ENCODE assay signal across 8 cellular contexts in the genomic region with DNA sequence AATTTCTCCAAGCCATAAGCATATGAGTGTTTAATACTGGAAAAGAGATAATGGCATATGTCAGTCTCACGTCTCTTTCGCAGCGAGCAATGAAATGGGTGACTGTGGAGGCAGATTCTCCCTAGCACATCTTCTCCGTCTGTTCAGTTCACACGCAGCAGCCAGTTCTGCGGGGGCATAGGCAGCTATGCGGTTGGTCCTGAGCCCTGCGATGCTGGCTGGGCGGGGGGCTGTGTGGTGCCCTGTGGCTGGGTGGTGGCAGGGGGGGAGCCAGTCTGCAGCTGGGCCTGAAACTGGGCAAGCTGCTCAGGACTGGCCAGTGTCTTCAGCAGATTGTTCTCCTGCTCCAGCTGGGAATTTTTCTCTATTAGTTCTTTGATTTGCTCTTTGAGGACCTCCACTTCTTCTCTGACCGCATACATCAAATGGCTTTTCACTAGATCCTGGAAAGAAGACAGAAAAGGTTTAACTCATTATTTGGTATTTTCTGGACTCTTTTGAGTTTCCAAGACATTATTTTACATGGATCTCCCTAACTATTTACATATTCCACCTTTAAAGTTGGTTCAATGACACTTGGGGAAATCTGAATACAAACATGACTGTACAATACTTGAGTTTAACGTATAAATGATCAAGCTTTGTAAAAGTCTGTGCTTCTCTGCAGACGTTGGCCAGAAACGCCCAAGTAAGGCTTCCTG.
DNase-seq lines count a peak whose midpoint lies in the region; ATAC-seq and TF ChIP-seq lines count a peak whose summit lies in the region.

No MANE protein-coding gene starts in this region.

- no peak for TF ChIP-seq CTCF in type B pancreatic cell (conservative IDR thresholded peaks at IDR 0.05)
- no peak for TF ChIP-seq CTCF in GM10266 (IDR thresholded peaks at IDR 0.05; ENCODE audit: control insufficient read depth, insufficient read depth, low read depth, missing control alignments)

- H3K27ac Mint-ChIP-seq in activated T-cell treated with anti-CD3 and anti-CD28 coated beads, Interleukin-2, amount 50 U/mL, for 72 hours, result no peak overlapping the region
- peak overlapping the region; percentile 75 for H3K27ac Mint-ChIP-seq in central memory CD8-positive, alpha-beta T cell (ENCODE audit: low read depth)
- peak overlapping the region; percentile 99 for H3K27ac Mint-ChIP-seq in type B pancreatic cell

- peak overlapping the region; percentile 75 for H3K4me3 ChIP-seq in mesodermal cell (ENCODE audit: extremely low read depth, insufficient read depth, low read length, poor library complexity, severe bottlenecking)

- ATAC-seq in activated T-cell treated with anti-CD3 and anti-CD28 coated beads, Interleukin-2, amount 50 U/mL, for 72 hours (replicated peaks in 1 of 2), result no peak
- no peak for ATAC-seq in central memory CD8-positive, alpha-beta T cell (replicated peaks; ENCODE audit: extremely low read depth, poor library complexity, severe bottlenecking)
- ATAC-seq in HG03342 (IDR thresholded peaks at IDR 0.05; ENCODE audit: unreplicated experiment), result no peak

- peak overlapping the region; percentile 99 for H3K27ac ChIP-seq in mesodermal cell (ENCODE audit: low read depth, low read length, severe bottlenecking)

- H3K9me3 ChIP-seq in mesodermal cell (ENCODE audit: control insufficient read depth, low read length), result no peaks in the 10 kb centered on the region

- H3K4me1 ChIP-seq in mesodermal cell (ENCODE audit: control insufficient read depth, insufficient read depth, low read length, poor library complexity, severe bottlenecking), result peaks cover 8% of the 10 kb centered on the region

- peaks cover 24% of the 10 kb centered on the region for H3K36me3 ChIP-seq in mesodermal cell (ENCODE audit: control insufficient read depth, insufficient read depth, low read length)

- peaks cover 0 to 6% of the 10 kb centered on the region in 2 donors for H3K36me3 Mint-ChIP-seq in activated T-cell treated with anti-CD3 and anti-CD28 coated beads, Interleukin-2, amount 50 U/mL, for 72 hours (ENCODE audit: insufficient read depth in 2 of 2)
- peaks cover 6% of the 10 kb centered on the region for H3K36me3 Mint-ChIP-seq in central memory CD8-positive, alpha-beta T cell (ENCODE audit: insufficient read depth)
- H3K36me3 Mint-ChIP-seq in type B pancreatic cell, result peaks cover 24% of the 10 kb centered on the region

- H3K4me3 Mint-ChIP-seq in activated T-cell treated with anti-CD3 and anti-CD28 coated beads, Interleukin-2, amount 50 U/mL, for 72 hours, result peak overlapping the region; percentile 86 to 93
- H3K4me3 Mint-ChIP-seq in central memory CD8-positive, alpha-beta T cell, result peak overlapping the region; percentile 80
- H3K4me3 Mint-ChIP-seq in type B pancreatic cell, result peak overlapping the region; percentile 96

- WGBS in mesodermal cell (ENCODE audit: insufficient coverage in 2 of 2), 2 experiments, result 60 to 77% methylated on average over 9 of the region's 13 CpGs

- no peaks in the 10 kb centered on the region for H3K9me3 Mint-ChIP-seq in activated T-cell treated with anti-CD3 and anti-CD28 coated beads, Interleukin-2, amount 50 U/mL, for 72 hours
- H3K9me3 Mint-ChIP-seq in central memory CD8-positive, alpha-beta T cell, result no peaks in the 10 kb centered on the region
- H3K9me3 Mint-ChIP-seq in type B pancreatic cell, result no peaks in the 10 kb centered on the region

- H3K27me3 Mint-ChIP-seq in activated T-cell treated with anti-CD3 and anti-CD28 coated beads, Interleukin-2, amount 50 U/mL, for 72 hours (ENCODE audit: low read depth), result peaks cover 23% of the 10 kb centered on the region
- H3K27me3 Mint-ChIP-seq in central memory CD8-positive, alpha-beta T cell, result peaks cover 13% of the 10 kb centered on the region
- no peaks in the 10 kb centered on the region for H3K27me3 Mint-ChIP-seq in type B pancreatic cell

- H3K4me1 Mint-ChIP-seq in activated T-cell treated with anti-CD3 and anti-CD28 coated beads, Interleukin-2, amount 50 U/mL, for 72 hours (ENCODE audit: low read depth), result peaks cover 34% of the 10 kb centered on the region
- H3K4me1 Mint-ChIP-seq in central memory CD8-positive, alpha-beta T cell, result peaks cover 25% of the 10 kb centered on the region
- H3K4me1 Mint-ChIP-seq in type B pancreatic cell (ENCODE audit: unreplicated experiment), result peaks cover 45% of the 10 kb centered on the region

- no peak for DNase-seq in activated T-cell treated with anti-CD3 and anti-CD28 coated beads, Interleukin-2, amount 50 U/mL, for 72 hours
- no peak for DNase-seq in activated T-cell treated with anti-CD3 and anti-CD28 coated beads for 4 hours
- DNase-seq in central memory CD8-positive, alpha-beta T cell (ENCODE audit: low spot score in 2 of 2), result no peak
- no peak for DNase-seq in type B pancreatic cell (ENCODE audit: extremely low spot score, unreplicated experiment)
- no peak for DNase-seq in stimulated activated CD4-positive, alpha-beta T cell treated with anti-CD3 and anti-CD28 coated beads, Interleukin-4, amount 100 ng/mL, for 1 hour
- no peak for DNase-seq in GM10266 (ENCODE audit: extremely low spot score)
